Comparison of ENCODE assay signal across 22 cellular contexts in genomic region chr14:96617635-96618034, GRCh38.
"Had no signal": no experiment of that assay in that cellular context is flagged by ENCODE, and none has a peak within 500 bp of the region (broad histone marks: within the 10 kb centered on the region; RNA-seq: fewer than 3 reads in every experiment).

No MANE protein-coding gene starts in this region.

- ATAC-seq: activated CD4-positive, CD25-positive, alpha-beta regulatory T cell treated with anti-CD3 and anti-CD28 coated beads, Interleukin-2, amount 50 U/mL, for 24 hours; activated T-cell treated with anti-CD3 and anti-CD28 coated beads, Interleukin-2, amount 50 U/mL, for 4 hours; lower lobe of right lung; natural killer cell; stimulated activated memory B cell treated with anti-CD40 and anti-IgM and Interleukin-4, amounts not matched to agents 10 μg/mL and 1 μg/mL and 100 μg/mL, for 72 hours had no signal

- H3K27me3 ChIP-seq: sigmoid colon, testis, upper lobe of left lung had no signal

- DNase-seq: activated CD4-positive, alpha-beta T cell treated with anti-CD3 and anti-CD28 coated beads, Interleukin-2, amount 50 U/mL, for 1 hour; activated CD8-positive, alpha-beta memory T cell treated with anti-CD3 and anti-CD28 coated beads, Interleukin-2, amount 50 U/mL, for 4 hours; activated naive CD4-positive, alpha-beta T cell treated with anti-CD3 and anti-CD28 coated beads, Interleukin-2, amount 10 ng/mL, durations not matched to agents 7 days and 5 days; activated T-cell treated with anti-CD3 and anti-CD28 coated beads, Interleukin-2, amount 50 U/mL, for 4 hours; cortex of kidney; erythroblast; foreskin melanocyte; glutamatergic neuron; hypothalamus; islet precursor cell; lower lobe of right lung; natural killer cell; sigmoid colon; stimulated activated CD4-positive, alpha-beta T cell treated with anti-CD3 and anti-CD28 coated beads, Interleukin-4, amount 100 ng/mL, for 4 hours; T-helper 9 cell; testis; upper lobe of left lung had no signal

- H3K4me3 ChIP-seq: breast epithelium, lower lobe of right lung, sigmoid colon, testis, upper lobe of left lung had no signal

- FAIRE-seq: astrocyte, endometrium had no signal

- H3K36me3 ChIP-seq: breast epithelium, lower lobe of right lung, sigmoid colon, upper lobe of left lung had no signal

- H3K9me3 ChIP-seq: breast epithelium, lower lobe of right lung, sigmoid colon, testis, upper lobe of left lung had no signal

- H3K27ac ChIP-seq: breast epithelium, lower lobe of right lung, sigmoid colon, testis, upper lobe of left lung had no signal

- H3K4me1 ChIP-seq: breast epithelium, lower lobe of right lung, sigmoid colon, testis, upper lobe of left lung had no signal
